Comparison of ENCODE assay signal across 10 cellular contexts in genomic region chr5:124979174-124979573, GRCh38.
DNase-seq lines count a peak whose midpoint lies in the region; ATAC-seq, FAIRE-seq and TF ChIP-seq lines count a peak whose summit lies in the region.
"Had no signal": no experiment of that assay in that cellular context is flagged by ENCODE, and none has a peak within 500 bp of the region (broad histone marks: within the 10 kb centered on the region; RNA-seq: fewer than 3 reads in every experiment).

No MANE protein-coding gene starts in this region.

- FAIRE-seq in small intestine (lab: Jason Lieb, UNC) = no peak
- FAIRE-seq: frontal cortex, GM18507 had no signal

- CTCF ChIA-PET in PC-9 (lab: Charles Lee) = no interaction called here

- H3K9me3 ChIP-seq in PC-9 (ENCODE audit: insufficient read depth, low read depth) (0 out of 2 replicates have a peak, but pooled peaks cover 3% of the 10 kb centered on the region), iPS-20b (ENCODE audit: insufficient read depth, low read depth, low read length) (peaks cover 11% of the 10 kb centered on the region; the same call in 1 of the 2 replicates), small intestine (ENCODE audit: control insufficient read depth, low read depth) (no peaks in the 10 kb centered on the region)

- H3K79me2 ChIP-seq in PC-9 (ENCODE audit: low read depth) = no peaks in the 10 kb centered on the region

- no peak overlapping the region for H3K4me3 ChIP-seq in PC-9
- 0 out of 2 replicates have a peak overlapping the region, but pooled peaks have one; percentile 55 for H3K4me3 ChIP-seq in iPS-20b (ENCODE audit: low read length)
- H3K4me3 ChIP-seq in small intestine (ENCODE audit: low read depth in 1 of 2, low read length in 2 of 2) = no peak overlapping the region

- no peaks in the 10 kb centered on the region for H3K36me3 ChIP-seq in PC-9 (ENCODE audit: low read depth)
- no peaks in the 10 kb centered on the region for H3K36me3 ChIP-seq in iPS-20b (ENCODE audit: insufficient read depth, low read depth, low read length)
- H3K36me3 ChIP-seq in small intestine (ENCODE audit: control insufficient read depth in 2 of 2, insufficient read depth in 2 of 2, low read length in 2 of 2) = no peaks in the 10 kb centered on the region

- H4K20me1 ChIP-seq in PC-9 (ENCODE audit: insufficient read depth) = no peaks in the 10 kb centered on the region

- intact Hi-C loops in PC-9 (cut with micrococcal nuclease; ENCODE audit: unreplicated experiment) = no loop called here
- intact Hi-C loops in Right ventricle myocardium inferior (cut with DNase I) = no loop called here

- ATAC-seq in HG03108 (IDR thresholded peaks at IDR 0.05; ENCODE audit: unreplicated experiment) (no peak), Right ventricle myocardium inferior (no peak), GM18867 (IDR thresholded peaks at IDR 0.05; ENCODE audit: unreplicated experiment) (no peak)

- peak overlapping the region; percentile 20; the same call in 1 of the 2 replicates for H3K4me2 ChIP-seq in PC-9

- 54 to 55% (median 54%) methylated on average over 2 of the region's 2 CpGs for WGBS in small intestine, 3 donors

- no peak overlapping the region for H2AFZ ChIP-seq in PC-9

- no peak for TF ChIP-seq CTCF in PC-9 (conservative IDR thresholded peaks at IDR 0.05)

- H3K27me3 ChIP-seq in PC-9 (ENCODE audit: insufficient read depth, low read depth) (no peaks in the 10 kb centered on the region), iPS-20b (ENCODE audit: insufficient read depth, low read length) (no peaks in the 10 kb centered on the region), small intestine (ENCODE audit: control insufficient read depth in 2 of 2, insufficient read depth in 2 of 2, low read length in 2 of 2) (no peaks in the 10 kb centered on the region)

- POLR2A ChIA-PET in PC-9 (lab: Charles Lee; ENCODE audit: unreplicated experiment) = no interaction called here

- DNase-seq in HT1080 (ENCODE audit: low read depth) (peak; percentile 4), PC-9 (no peak), small intestine (peak; percentile 21), Right ventricle myocardium inferior (ENCODE audit: missing footprints) (no peak)
- DNase-seq: activated CD4-positive, alpha-beta T cell treated with anti-CD3 and anti-CD28 coated beads, Interleukin-2, amount 10 ng/mL, durations not matched to agents 7 days and 5 days had no signal

- no peaks in the 10 kb centered on the region for H3K9me2 ChIP-seq in PC-9 (ENCODE audit: insufficient read depth)

- no TSS peak for BruUV-seq in PC-9 (replicated peaks; lab: Mats Ljungman, UMichigan)

- H3K4me1 ChIP-seq in PC-9 (replicated peaks; ENCODE audit: insufficient read depth) = peaks cover 7% of the 10 kb centered on the region; the same call in 1 of the 2 replicates
- H3K4me1 ChIP-seq in iPS-20b (ENCODE audit: insufficient read depth, low read length) = peaks cover 32% of the 10 kb centered on the region
- peaks cover 0 to 3% of the 10 kb centered on the region in 2 donors for H3K4me1 ChIP-seq in small intestine (ENCODE audit: control insufficient read depth in 2 of 2, insufficient read depth in 1 of 2, low read depth in 1 of 2, low read length in 1 of 2)

- H3F3A ChIP-seq in PC-9 (ENCODE audit: insufficient read depth, low read depth) = no peaks in the 10 kb centered on the region

- H3K27ac ChIP-seq in PC-9 = no peak overlapping the region
- H3K27ac ChIP-seq in iPS-20b (ENCODE audit: low read length) = peak overlapping the region; percentile 26
- H3K27ac ChIP-seq in small intestine (ENCODE audit: low read depth in 1 of 2, low read length in 1 of 2) = no peak overlapping the region

- peak overlapping the region; percentile 43; the same call in 1 of the 2 replicates for H3K9ac ChIP-seq in iPS-20b (ENCODE audit: low read depth, low read length)

Comparison
In these comparisons a context has a peak if more than half of its experiments do, and no peak if none do; other contexts are left out.
1. DNase-seq: peak in HT1080 (single experiment) and small intestine (single experiment); none in PC-9 (0 of 2) and Right ventricle myocardium inferior (single experiment).